ENCODE assay signal across 1 cellular context in the genomic region with DNA sequence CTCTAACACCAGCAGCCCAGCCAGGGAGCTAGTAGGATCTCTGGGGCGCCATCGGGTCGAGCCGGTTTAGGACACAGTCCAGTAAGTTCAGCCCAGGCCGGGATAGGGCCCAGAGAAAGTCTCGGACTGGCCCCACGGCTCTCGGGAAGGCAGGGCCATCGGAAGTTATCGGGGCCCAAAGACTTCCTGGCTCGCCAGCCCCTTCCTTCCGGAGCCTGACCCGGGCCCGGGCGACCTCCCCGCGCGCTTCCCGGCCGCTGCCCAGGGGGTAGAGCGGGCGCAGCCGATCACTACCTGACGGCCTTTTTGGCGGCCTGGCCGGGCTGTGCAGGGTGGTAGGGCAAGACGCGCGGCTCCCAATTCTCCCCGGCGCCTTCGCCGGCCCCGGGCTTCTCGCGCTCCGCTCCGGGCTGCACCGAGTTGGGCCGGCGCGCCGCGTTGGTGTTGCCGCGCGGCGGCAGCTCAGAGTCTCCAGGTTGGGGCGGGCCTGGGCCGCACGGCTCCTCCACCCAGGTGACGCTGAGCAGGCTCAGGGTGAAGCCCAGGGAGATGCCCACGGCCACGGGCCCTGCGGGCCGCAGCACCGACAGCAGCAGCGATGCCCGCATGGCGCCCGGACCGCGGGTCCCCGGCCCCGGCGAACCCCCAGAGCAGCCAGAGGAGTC.
TF ChIP-seq lines count a peak whose summit lies in the region.

No MANE protein-coding gene starts in this region.

TF ChIP-seq in HepG2, 621 proteins besides CTCF, POLR2A, EP300 and RAD21 (continued from another document and continues in another):
- no peak for TF ChIP-seq ZNF318 (CRISPR knock-in tag; IDR thresholded peaks at IDR 0.05)
- TF ChIP-seq GPN1 (CRISPR knock-in tag; IDR thresholded peaks at IDR 0.05; ENCODE audit: borderline replicate concordance), result peak; percentile 58; the same call in 1 of the 2 replicates
- no peak for TF ChIP-seq ZMYM2 (CRISPR knock-in tag; IDR thresholded peaks at IDR 0.05)
- no peak for TF ChIP-seq U2AF1 (optimal IDR thresholded peaks at IDR 0.05; ENCODE audit: low read depth, low read length)
- no peak; the same call in 1 of the 2 replicates for TF ChIP-seq ZNF446 (CRISPR knock-in tag; IDR thresholded peaks at IDR 0.05)
- no peak for TF ChIP-seq THRA (CRISPR knock-in tag; IDR thresholded peaks at IDR 0.05; ENCODE audit: borderline replicate concordance)
- no peak for TF ChIP-seq ZNF207 (IDR thresholded peaks at IDR 0.05; ENCODE audit: borderline replicate concordance)
- no peak for TF ChIP-seq ATAD3A (CRISPR knock-in tag; IDR thresholded peaks at IDR 0.05)
- TF ChIP-seq CREM (IDR thresholded peaks at IDR 0.05), result no peak
- no peak for TF ChIP-seq CREM (CRISPR knock-in tag; IDR thresholded peaks at IDR 0.05)
- no peak for TF ChIP-seq ZNF33A (CRISPR knock-in tag; IDR thresholded peaks at IDR 0.05; ENCODE audit: borderline replicate concordance)
- TF ChIP-seq PITX1 (CRISPR knock-in tag; IDR thresholded peaks at IDR 0.05), result no peak
- TF ChIP-seq ZNF180 (CRISPR knock-in tag; IDR thresholded peaks at IDR 0.05; ENCODE audit: borderline replicate concordance, low read depth), result no peak
- no peak for TF ChIP-seq MAF1 (CRISPR knock-in tag; IDR thresholded peaks at IDR 0.05; ENCODE audit: borderline replicate concordance)
- TF ChIP-seq TEAD2 (CRISPR knock-in tag; IDR thresholded peaks at IDR 0.05), result no peak
- 0 out of 2 replicates have a peak, but pooled peaks have one; percentile 83 for TF ChIP-seq ZNF674 (CRISPR knock-in tag; IDR thresholded peaks at IDR 0.05; ENCODE audit: low read depth)
- no peak; the same call in 1 of the 2 replicates for TF ChIP-seq ZNF777 (CRISPR knock-in tag; IDR thresholded peaks at IDR 0.05)
- no peak for TF ChIP-seq CHD4 (IDR thresholded peaks at IDR 0.05; ENCODE audit: borderline replicate concordance, low read length)
- no peak for TF ChIP-seq FOXM1 (CRISPR knock-in tag; IDR thresholded peaks at IDR 0.05)
- TF ChIP-seq ZNF230 (CRISPR knock-in tag; IDR thresholded peaks at IDR 0.05), result peak; percentile 33; the same call in 1 of the 2 replicates
- peak; percentile 14; the same call in 1 of the 2 replicates for TF ChIP-seq POLR2G (IDR thresholded peaks at IDR 0.05; ENCODE audit: low read depth, low read length)
- TF ChIP-seq ZNF747 (CRISPR knock-in tag; IDR thresholded peaks at IDR 0.05; ENCODE audit: borderline replicate concordance), result no peak; the same call in 1 of the 2 replicates
- no peak; the same call in 1 of the 2 replicates for TF ChIP-seq ZFP90 (CRISPR knock-in tag; IDR thresholded peaks at IDR 0.05; ENCODE audit: borderline replicate concordance)
- TF ChIP-seq NCOR1 (IDR thresholded peaks at IDR 0.05; ENCODE audit: borderline replicate concordance, low read length), result no peak
- TF ChIP-seq PHF21A (CRISPR knock-in tag; IDR thresholded peaks at IDR 0.05), result no peak; the same call in 1 of the 2 replicates
- TF ChIP-seq THAP11 (CRISPR knock-in tag; IDR thresholded peaks at IDR 0.05), result peak; percentile 36; the same call in 1 of the 2 replicates
- peak; percentile 55 for TF ChIP-seq TEAD3 (CRISPR knock-in tag; optimal IDR thresholded peaks at IDR 0.05; ENCODE audit: borderline replicate concordance)
- no peak for TF ChIP-seq MBD4 (IDR thresholded peaks at IDR 0.05; ENCODE audit: borderline replicate concordance, low read length)
- peak; percentile 28 for TF ChIP-seq TBX2 (CRISPR knock-in tag; IDR thresholded peaks at IDR 0.05; ENCODE audit: borderline replicate concordance)
- TF ChIP-seq ZFP37 (CRISPR knock-in tag; IDR thresholded peaks at IDR 0.05; ENCODE audit: borderline replicate concordance), result no peak
- TF ChIP-seq, protein P1, sequence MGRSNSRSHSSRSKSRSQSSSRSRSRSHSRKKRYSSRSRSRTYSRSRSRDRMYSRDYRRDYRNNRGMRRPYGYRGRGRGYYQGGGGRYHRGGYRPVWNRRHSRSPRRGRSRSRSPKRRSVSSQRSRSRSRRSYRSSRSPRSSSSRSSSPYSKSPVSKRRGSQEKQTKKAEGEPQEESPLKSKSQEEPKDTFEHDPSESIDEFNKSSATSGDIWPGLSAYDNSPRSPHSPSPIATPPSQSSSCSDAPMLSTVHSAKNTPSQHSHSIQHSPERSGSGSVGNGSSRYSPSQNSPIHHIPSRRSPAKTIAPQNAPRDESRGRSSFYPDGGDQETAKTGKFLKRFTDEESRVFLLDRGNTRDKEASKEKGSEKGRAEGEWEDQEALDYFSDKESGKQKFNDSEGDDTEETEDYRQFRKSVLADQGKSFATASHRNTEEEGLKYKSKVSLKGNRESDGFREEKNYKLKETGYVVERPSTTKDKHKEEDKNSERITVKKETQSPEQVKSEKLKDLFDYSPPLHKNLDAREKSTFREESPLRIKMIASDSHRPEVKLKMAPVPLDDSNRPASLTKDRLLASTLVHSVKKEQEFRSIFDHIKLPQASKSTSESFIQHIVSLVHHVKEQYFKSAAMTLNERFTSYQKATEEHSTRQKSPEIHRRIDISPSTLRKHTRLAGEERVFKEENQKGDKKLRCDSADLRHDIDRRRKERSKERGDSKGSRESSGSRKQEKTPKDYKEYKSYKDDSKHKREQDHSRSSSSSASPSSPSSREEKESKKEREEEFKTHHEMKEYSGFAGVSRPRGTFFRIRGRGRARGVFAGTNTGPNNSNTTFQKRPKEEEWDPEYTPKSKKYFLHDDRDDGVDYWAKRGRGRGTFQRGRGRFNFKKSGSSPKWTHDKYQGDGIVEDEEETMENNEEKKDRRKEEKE (IDR thresholded peaks at IDR 0.05), result no peak
- no peak for TF ChIP-seq NCOA5 (CRISPR knock-in tag; IDR thresholded peaks at IDR 0.05)
- TF ChIP-seq MAZ (IDR thresholded peaks at IDR 0.05; ENCODE audit: borderline replicate concordance, low read depth, low read length), result no peak
- TF ChIP-seq MAZ (CRISPR knock-in tag; IDR thresholded peaks at IDR 0.05; ENCODE audit: low read depth), result no peak
- TF ChIP-seq NFKBIZ (CRISPR knock-in tag; IDR thresholded peaks at IDR 0.05), result no peak
- TF ChIP-seq, protein P2, sequence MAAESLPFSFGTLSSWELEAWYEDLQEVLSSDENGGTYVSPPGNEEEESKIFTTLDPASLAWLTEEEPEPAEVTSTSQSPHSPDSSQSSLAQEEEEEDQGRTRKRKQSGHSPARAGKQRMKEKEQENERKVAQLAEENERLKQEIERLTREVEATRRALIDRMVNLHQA (CRISPR knock-in tag; IDR thresholded peaks at IDR 0.05), result 0 out of 2 replicates have a peak, but pooled peaks have one; percentile 44
- TF ChIP-seq RFX5 (IDR thresholded peaks at IDR 0.05; ENCODE audit: low read depth, low read length), result no peak
- TF ChIP-seq ZFP62 (CRISPR knock-in tag; IDR thresholded peaks at IDR 0.05), result no peak
- no peak for TF ChIP-seq MIER3 (CRISPR knock-in tag; IDR thresholded peaks at IDR 0.05; ENCODE audit: borderline replicate concordance)
- no peak for TF ChIP-seq SRSF1 (optimal IDR thresholded peaks at IDR 0.05; ENCODE audit: low read depth, low read length)
- TF ChIP-seq, protein P3, sequence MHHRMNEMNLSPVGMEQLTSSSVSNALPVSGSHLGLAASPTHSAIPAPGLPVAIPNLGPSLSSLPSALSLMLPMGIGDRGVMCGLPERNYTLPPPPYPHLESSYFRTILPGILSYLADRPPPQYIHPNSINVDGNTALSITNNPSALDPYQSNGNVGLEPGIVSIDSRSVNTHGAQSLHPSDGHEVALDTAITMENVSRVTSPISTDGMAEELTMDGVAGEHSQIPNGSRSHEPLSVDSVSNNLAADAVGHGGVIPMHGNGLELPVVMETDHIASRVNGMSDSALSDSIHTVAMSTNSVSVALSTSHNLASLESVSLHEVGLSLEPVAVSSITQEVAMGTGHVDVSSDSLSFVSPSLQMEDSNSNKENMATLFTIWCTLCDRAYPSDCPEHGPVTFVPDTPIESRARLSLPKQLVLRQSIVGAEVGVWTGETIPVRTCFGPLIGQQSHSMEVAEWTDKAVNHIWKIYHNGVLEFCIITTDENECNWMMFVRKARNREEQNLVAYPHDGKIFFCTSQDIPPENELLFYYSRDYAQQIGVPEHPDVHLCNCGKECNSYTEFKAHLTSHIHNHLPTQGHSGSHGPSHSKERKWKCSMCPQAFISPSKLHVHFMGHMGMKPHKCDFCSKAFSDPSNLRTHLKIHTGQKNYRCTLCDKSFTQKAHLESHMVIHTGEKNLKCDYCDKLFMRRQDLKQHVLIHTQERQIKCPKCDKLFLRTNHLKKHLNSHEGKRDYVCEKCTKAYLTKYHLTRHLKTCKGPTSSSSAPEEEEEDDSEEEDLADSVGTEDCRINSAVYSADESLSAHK (CRISPR knock-in tag; IDR thresholded peaks at IDR 0.05; ENCODE audit: borderline replicate concordance), result no peak
- TF ChIP-seq, protein P4, sequence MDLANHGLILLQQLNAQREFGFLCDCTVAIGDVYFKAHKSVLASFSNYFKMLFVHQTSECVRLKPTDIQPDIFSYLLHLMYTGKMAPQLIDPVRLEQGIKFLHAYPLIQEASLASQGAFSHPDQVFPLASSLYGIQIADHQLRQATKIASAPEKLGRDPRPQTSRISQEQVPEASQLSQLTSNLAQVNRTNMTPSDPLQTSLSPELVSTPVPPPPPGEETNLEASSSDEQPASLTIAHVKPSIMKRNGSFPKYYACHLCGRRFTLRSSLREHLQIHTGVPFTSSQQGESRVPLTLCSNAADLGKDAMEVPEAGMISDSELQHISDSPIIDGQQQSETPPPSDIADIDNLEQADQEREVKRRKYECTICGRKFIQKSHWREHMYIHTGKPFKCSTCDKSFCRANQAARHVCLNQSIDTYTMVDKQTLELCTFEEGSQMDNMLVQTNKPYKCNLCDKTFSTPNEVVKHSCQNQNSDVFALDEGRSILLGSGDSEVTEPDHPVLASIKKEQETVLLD (CRISPR knock-in tag; IDR thresholded peaks at IDR 0.05; ENCODE audit: low read depth), result no peak
- TF ChIP-seq ZNF616 (CRISPR knock-in tag; IDR thresholded peaks at IDR 0.05; ENCODE audit: low read depth), result 0 out of 2 replicates have a peak, but pooled peaks have one; percentile 11
- peak; percentile 84; the same call in 1 of the 2 replicates for TF ChIP-seq PHF8 (CRISPR knock-in tag; IDR thresholded peaks at IDR 0.05)
- no peak for TF ChIP-seq NFYC (CRISPR knock-in tag; IDR thresholded peaks at IDR 0.05)
- TF ChIP-seq ZNF550 (CRISPR knock-in tag; IDR thresholded peaks at IDR 0.05; ENCODE audit: borderline replicate concordance), result no peak
- no peak for TF ChIP-seq ZNF121 (CRISPR knock-in tag; IDR thresholded peaks at IDR 0.05)
- TF ChIP-seq ZNF350 (CRISPR knock-in tag; IDR thresholded peaks at IDR 0.05; ENCODE audit: borderline replicate concordance, low read depth), result no peak
- TF ChIP-seq GABPB1 (CRISPR knock-in tag; IDR thresholded peaks at IDR 0.05), result peak; percentile 60
- TF ChIP-seq EEA1 (CRISPR knock-in tag; IDR thresholded peaks at IDR 0.05; ENCODE audit: borderline replicate concordance), result peak; percentile 95
- no peak for TF ChIP-seq ZNF317 (CRISPR knock-in tag; IDR thresholded peaks at IDR 0.05)
- no peak for TF ChIP-seq HDAC6 (IDR thresholded peaks at IDR 0.05; ENCODE audit: low read depth, low read length)
- TF ChIP-seq MATR3 (CRISPR knock-in tag; IDR thresholded peaks at IDR 0.05), result no peak
